27 cellular contexts compared by ENCODE assay signal in the genomic region with DNA sequence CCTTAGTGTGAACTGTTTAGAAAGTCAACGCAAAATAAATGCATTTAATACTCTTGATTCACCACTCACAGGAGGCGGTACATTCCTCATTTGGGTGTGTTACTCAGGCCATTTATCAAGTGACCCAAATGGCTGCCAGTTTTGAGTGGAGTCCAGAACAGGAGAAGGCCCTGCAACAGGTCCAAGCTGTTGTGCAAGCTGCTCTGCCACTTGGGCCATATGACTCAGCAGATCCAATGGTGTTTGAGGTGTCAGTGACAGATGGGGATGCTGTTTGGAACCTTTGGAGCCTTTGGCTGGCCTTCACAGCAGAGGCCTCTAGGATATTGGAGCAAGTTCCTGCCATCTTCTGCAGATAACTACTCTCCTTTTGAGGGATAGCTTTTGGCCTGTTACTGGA.
"Had no signal": no experiment of that assay in that cellular context is flagged by ENCODE, and none has a peak within 500 bp of the region (broad histone marks: within the 10 kb centered on the region; RNA-seq: fewer than 3 reads in every experiment).

No MANE protein-coding gene starts in this region.

- ATAC-seq: naive thymus-derived CD8-positive, alpha-beta T cell; natural killer cell treated with Interleukin-12 subunit alpha and Interleukin-12 subunit beta and Interleukin-15 and Interleukin-18, amount 100 ng/mL, for 72 hours; pancreas; psoas muscle; right cardiac atrium; right lobe of liver; stimulated activated effector memory CD8-positive, alpha-beta T cell treated with anti-CD3 and anti-CD28 coated beads, Interleukin-12 subunit alpha, Interleukin-12 subunit beta, amount 100 ng/mL, for 72 hours; stimulated activated naive B cell treated with anti-CD40 and anti-IgM and Interleukin-4, amounts not matched to agents 10 μg/mL and 1 μg/mL and 100 μg/mL, for 72 hours had no signal

- FAIRE-seq: pancreas, small intestine, urothelium cell line had no signal

- H3K27me3 ChIP-seq: neutrophil, pancreas, right lobe of liver, sigmoid colon, stomach, thyroid gland, tibial nerve, upper lobe of left lung, vagina had no signal

- H3K36me3 ChIP-seq: neutrophil, pancreas, right lobe of liver, sigmoid colon, stomach, thoracic aorta, thyroid gland, tibial nerve, upper lobe of left lung, vagina had no signal

- DNase-seq: naive thymus-derived CD8-positive, alpha-beta T cell; nephron progenitor cell; nucleus accumbens; pancreas; posterior cingulate gyrus; psoas muscle; right cardiac atrium; right lobe of liver; sigmoid colon; small intestine; stimulated activated CD4-positive, alpha-beta T cell treated with anti-CD3 and anti-CD28 coated beads, Interleukin-15, amount 100 ng/mL, for 24 hours; stimulated activated CD4-positive, alpha-beta T cell treated with anti-CD3 and anti-CD28 coated beads, Interleukin-2, amount 100 ng/mL, for 24 hours; stimulated activated CD4-positive, alpha-beta T cell treated with anti-CD3 and anti-CD28 coated beads, Interleukin-2, amount 100 ng/mL, for 48 hours; stimulated activated CD4-positive, alpha-beta T cell treated with anti-CD3 and anti-CD28 coated beads, Interleukin-4, amount 100 ng/mL, for 24 hours; stimulated activated naive B cell treated with anti-CD40 and anti-IgM and Interleukin-4, amounts not matched to agents 10 μg/mL and 1 μg/mL and 100 μg/mL, for 72 hours; stimulated activated naive CD4-positive, alpha-beta T cell treated with Interleukin-2 at 50 U/mL for 16 hours; stomach; thyroid gland; trophoblast cell; upper lobe of left lung had no signal

- H3K4me3 ChIP-seq: pancreas, psoas muscle, right lobe of liver, sigmoid colon, stomach, thoracic aorta, thyroid gland, tibial nerve, upper lobe of left lung, vagina had no signal

- H3K4me1 ChIP-seq: pancreas, psoas muscle, right lobe of liver, sigmoid colon, stomach, thyroid gland, tibial nerve, upper lobe of left lung, vagina had no signal

- H3K9me3 ChIP-seq: neutrophil, pancreas, psoas muscle, right lobe of liver, sigmoid colon, stomach, thoracic aorta, thyroid gland, tibial nerve, upper lobe of left lung, vagina had no signal

- H3K27ac ChIP-seq: neutrophil, pancreas, psoas muscle, right lobe of liver, sigmoid colon, stomach, thoracic aorta, thyroid gland, tibial nerve, upper lobe of left lung, vagina had no signal
